Comparison of ENCODE assay signal across 22 cellular contexts in the genomic region with DNA sequence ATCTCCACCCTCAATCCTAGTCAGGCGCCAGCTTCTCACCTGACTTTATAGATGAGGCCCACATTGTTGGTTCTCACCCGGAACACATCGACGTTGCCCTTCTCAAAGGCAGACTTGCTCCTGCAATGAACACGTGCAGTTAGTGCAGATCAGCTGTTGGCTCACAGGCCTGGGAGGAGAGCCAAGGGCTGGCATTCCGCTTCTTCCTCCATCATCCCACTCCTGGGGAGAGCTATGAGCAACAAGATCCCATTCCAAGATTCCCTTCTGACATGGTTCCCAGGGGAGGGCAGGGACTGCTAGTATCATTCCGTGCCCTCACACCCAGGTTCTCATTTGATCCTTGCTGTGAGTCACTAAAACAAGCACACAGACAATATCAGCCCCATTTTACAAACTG. TPM values are rescaled to one million over a fixed set of nuclear protein-coding genes. Genes with fewer than 3 reads are reported as not detected.
DNase-seq lines count a peak whose midpoint lies in the region; ATAC-seq, FAIRE-seq and TF ChIP-seq lines count a peak whose summit lies in the region.
"Had no signal": no experiment of that assay in that cellular context is flagged by ENCODE, and none has a peak within 500 bp of the region (broad histone marks: within the 10 kb centered on the region; RNA-seq: fewer than 3 reads in every experiment).

No MANE protein-coding gene starts in this region.

- DNase-seq in AG10803 (ENCODE audit: low read depth) (peak; percentile 31), GM03348 (ENCODE audit: low spot score) (peak; percentile 20), NCI-H446 treated with DMSO at 0.1 percent for 48 hours (lab: John Stamatoyannopoulos, UW) (peak; percentile 74), myocyte (ENCODE audit: low read depth) (peak; percentile 65), RCC 7860 (ENCODE audit: low spot score) (no peak), frontal cortex (ENCODE audit: low spot score in 2 of 2) (no peak)
- no peak for DNase-seq in activated T-cell treated with anti-CD3 and anti-CD28 coated beads, Interleukin-2, amount 50 U/mL, for 72 hours
- DNase-seq: CD8-positive, alpha-beta T cell; DND-41; GF-D8; IMR-90; Karpas-422; NCI-H187; NCI-H748 treated with DMSO at 0.1 percent for 48 hours; OCI-M1 had no signal

- H3K27me3 Mint-ChIP-seq in activated T-cell treated with anti-CD3 and anti-CD28 coated beads, Interleukin-2, amount 50 U/mL, for 72 hours (ENCODE audit: low read depth), result no peaks in the 10 kb centered on the region

- H3K27ac Mint-ChIP-seq in activated T-cell treated with anti-CD3 and anti-CD28 coated beads, Interleukin-2, amount 50 U/mL, for 72 hours, result no peak overlapping the region
- H3K27ac Mint-ChIP-seq: CD8-positive, alpha-beta T cell had no signal

- no peaks in the 10 kb centered on the region for H3K4me1 Mint-ChIP-seq in activated T-cell treated with anti-CD3 and anti-CD28 coated beads, Interleukin-2, amount 50 U/mL, for 72 hours (ENCODE audit: low read depth)

- H3K4me3 Mint-ChIP-seq in activated T-cell treated with anti-CD3 and anti-CD28 coated beads, Interleukin-2, amount 50 U/mL, for 72 hours, result no peak overlapping the region
- H3K4me3 Mint-ChIP-seq: CD8-positive, alpha-beta T cell had no signal

- no peak for TF ChIP-seq CTCF in AG10803 (conservative IDR thresholded peaks at IDR 0.05; ENCODE audit: low read length)

- H3K36me3 Mint-ChIP-seq in activated T-cell treated with anti-CD3 and anti-CD28 coated beads, Interleukin-2, amount 50 U/mL, for 72 hours (ENCODE audit: insufficient read depth in 2 of 2), result no peaks in the 10 kb centered on the region
- H3K36me3 Mint-ChIP-seq: CD8-positive, alpha-beta T cell had no signal

- FAIRE-seq in RCC 7860 (lab: Jason Lieb, UNC) (no peak), frontal cortex (lab: Jason Lieb, UNC) (no peak)
- FAIRE-seq: GM12892 had no signal

- no peaks in the 10 kb centered on the region for H3K9me3 Mint-ChIP-seq in activated T-cell treated with anti-CD3 and anti-CD28 coated beads, Interleukin-2, amount 50 U/mL, for 72 hours
- H3K9me3 Mint-ChIP-seq: CD8-positive, alpha-beta T cell had no signal

- no peak overlapping the region for H3K4me3 ChIP-seq in AG10803 (ENCODE audit: low read length)
- H3K4me3 ChIP-seq: BLaER1, HAP-1, SJSA1 had no signal

- ATAC-seq in activated T-cell treated with anti-CD3 and anti-CD28 coated beads, Interleukin-2, amount 50 U/mL, for 72 hours (replicated peaks in 1 of 2), result no peak
- ATAC-seq: CD8-positive, alpha-beta T cell had no signal

RNA-seq across cellular contexts. Expression of a gene that starts 15.1 kb away (rescaled TPM):
- total RNA-seq in myocyte, result not detected in 2 replicates
- not detected for polyA plus RNA-seq in myocyte (2012)
- total RNA-seq in activated T-cell treated with anti-CD3 and anti-CD28 coated beads, Interleukin-2, amount 50 U/mL, for 72 hours, result under 1 TPM; 0.05 to 0.07 TPM
- 0.41 TPM for total RNA-seq in frontal cortex
- total RNA-seq: HT1080, IMR-90, NCI-H460, SJSA1 had no signal
- polyA plus RNA-seq: AG04450, IMR-90 had no signal

Comparison
In these comparisons a context has a peak if more than half of its experiments do, and no peak if none do; other contexts are left out.
1. DNase-seq: peak in AG10803 (single experiment), GM03348 (single experiment), NCI-H446 treated with DMSO at 0.1 percent for 48 hours (single experiment) and myocyte (single experiment); none in activated T-cell treated with anti-CD3 and anti-CD28 coated beads, Interleukin-2, amount 50 U/mL, for 72 hours (0 of 2), RCC 7860 (single experiment) and frontal cortex (0 of 2).